17 cellular contexts compared by ENCODE assay signal in the genomic region with DNA sequence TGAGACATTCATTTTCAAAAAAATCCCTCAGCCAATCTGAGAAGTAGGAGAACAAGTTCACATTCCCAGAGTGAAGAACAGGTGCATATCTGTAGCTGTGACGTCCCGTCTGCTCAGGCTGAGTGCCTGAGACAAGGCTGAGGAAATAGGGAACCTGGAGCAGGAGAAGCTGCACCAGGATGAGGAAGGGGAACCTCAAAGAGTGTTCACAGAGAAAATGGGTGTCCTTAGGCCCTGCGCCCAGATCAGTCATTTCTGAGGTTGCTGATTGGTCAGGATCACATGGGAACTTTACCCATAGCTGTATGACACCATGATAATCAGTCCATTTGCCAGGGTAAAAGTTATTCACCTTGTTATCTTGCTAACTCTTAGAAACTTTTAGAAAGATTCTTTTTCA.
"Had no signal": no experiment of that assay in that cellular context is flagged by ENCODE, and none has a peak within 500 bp of the region (broad histone marks: within the 10 kb centered on the region; RNA-seq: fewer than 3 reads in every experiment).

No MANE protein-coding gene starts in this region.

- H3K9me3 Mint-ChIP-seq: activated CD4-positive, alpha-beta T cell treated with anti-CD3 and anti-CD28 coated beads, Interleukin-2, amount 10 ng/mL, durations not matched to agents 7 days and 5 days; activated T-cell treated with anti-CD3 and anti-CD28 coated beads, Interleukin-2, amount 50 U/mL, for 72 hours; memory B cell; stimulated activated effector memory CD8-positive, alpha-beta T cell treated with anti-CD3 and anti-CD28 coated beads, Interleukin-12 subunit alpha, Interleukin-12 subunit beta, amount 100 ng/mL, for 72 hours; T-cell had no signal

- ATAC-seq: activated CD4-positive, CD25-positive, alpha-beta regulatory T cell treated with anti-CD3 and anti-CD28 coated beads, Interleukin-2, amount 50 U/mL, for 24 hours; left ventricle myocardium superior had no signal

- H3K36me3 ChIP-seq: esophagus muscularis mucosa, sigmoid colon, thoracic aorta, upper lobe of left lung had no signal

- H3K4me3 Mint-ChIP-seq: activated CD4-positive, alpha-beta T cell treated with anti-CD3 and anti-CD28 coated beads, Interleukin-2, amount 10 ng/mL, durations not matched to agents 7 days and 5 days; activated naive CD8-positive, alpha-beta T cell; activated T-cell treated with anti-CD3 and anti-CD28 coated beads, Interleukin-2, amount 50 U/mL, for 72 hours; memory B cell had no signal

- H3K27me3 ChIP-seq: esophagus muscularis mucosa, sigmoid colon, upper lobe of left lung had no signal

- H3K36me3 Mint-ChIP-seq: activated naive CD8-positive, alpha-beta T cell; memory B cell; T-cell had no signal

- H3K27me3 Mint-ChIP-seq: activated CD4-positive, alpha-beta T cell treated with anti-CD3 and anti-CD28 coated beads, Interleukin-2, amount 10 ng/mL, durations not matched to agents 7 days and 5 days; activated naive CD8-positive, alpha-beta T cell; T-cell had no signal

- H3K27ac ChIP-seq: esophagus muscularis mucosa, sigmoid colon, thoracic aorta, upper lobe of left lung had no signal

- DNase-seq: activated gamma-delta T cell treated with Interleukin-2 at 50 U/mL for 16 hours; activated T-cell treated with anti-CD3 and anti-CD28 coated beads, Interleukin-2, amount 50 U/mL, for 72 hours; dermis blood vessel endothelial cell; effector memory CD4-positive, alpha-beta T cell; left ventricle myocardium superior; sigmoid colon; stimulated activated CD4-positive, alpha-beta T cell treated with anti-CD3 and anti-CD28 coated beads, Interleukin-4, amount 100 ng/mL, for 24 hours; T-helper 9 cell had no signal

- H3K4me3 ChIP-seq: esophagus muscularis mucosa, sigmoid colon, thoracic aorta, upper lobe of left lung had no signal

- H3K9me3 ChIP-seq: esophagus muscularis mucosa, sigmoid colon, thoracic aorta, upper lobe of left lung had no signal

- H3K27ac Mint-ChIP-seq: activated naive CD8-positive, alpha-beta T cell; activated T-cell treated with anti-CD3 and anti-CD28 coated beads, Interleukin-2, amount 50 U/mL, for 72 hours; memory B cell; stimulated activated effector memory CD8-positive, alpha-beta T cell treated with anti-CD3 and anti-CD28 coated beads, Interleukin-12 subunit alpha, Interleukin-12 subunit beta, amount 100 ng/mL, for 72 hours had no signal
